In the genomic region with DNA sequence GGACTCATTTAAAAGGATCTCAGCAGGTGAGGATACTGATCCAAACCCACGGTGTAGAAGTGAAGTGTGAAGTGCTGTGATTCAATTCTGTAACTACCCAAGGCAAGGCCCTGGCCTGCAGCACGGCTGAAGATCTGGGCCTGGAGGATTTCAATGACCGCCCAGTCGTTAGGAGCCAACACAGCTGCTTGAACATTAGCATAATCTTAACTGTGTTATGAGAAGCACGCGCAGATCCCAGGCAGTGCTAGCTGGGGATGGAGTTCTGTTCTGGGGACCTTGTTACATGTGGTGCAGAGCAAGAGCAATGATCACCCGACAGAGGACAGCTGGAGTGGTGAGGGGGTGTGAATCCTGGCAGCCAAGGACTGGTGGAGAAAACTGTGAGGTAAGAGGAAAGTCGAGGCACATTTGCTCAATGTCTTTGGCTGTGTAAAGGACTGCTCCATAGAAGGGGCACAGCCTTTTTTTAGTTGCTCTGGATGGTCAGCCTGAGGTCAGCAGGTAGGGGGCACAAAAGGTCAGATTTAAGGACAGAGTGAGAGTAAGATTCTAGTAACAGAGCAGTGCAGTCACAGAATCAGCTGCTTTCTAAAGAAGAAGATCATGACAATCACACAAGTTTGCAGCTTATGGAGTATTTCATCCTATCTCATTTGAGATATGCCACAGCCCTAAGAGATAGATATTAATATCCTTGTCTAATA, we compare ENCODE assay signal across 26 cellular contexts.
DNase-seq lines count a peak whose midpoint lies in the region; ATAC-seq, FAIRE-seq and TF ChIP-seq lines count a peak whose summit lies in the region.
"Had no signal": no experiment of that assay in that cellular context is flagged by ENCODE, and none has a peak within 500 bp of the region (broad histone marks: within the 10 kb centered on the region; RNA-seq: fewer than 3 reads in every experiment).

No MANE protein-coding gene starts in this region.

- intact Hi-C loops in HepG2 (cut with micrococcal nuclease; ENCODE audit: unreplicated experiment) (no loop called here), right lobe of liver (cut with DNase I) (no loop called here)

- DNase-seq in HepG2 (ENCODE audit: low spot score) (no peak), right lobe of liver (no peak), endodermal cell (no peak), Karpas-422 (no peak)
- no peak for DNase-seq in activated CD4-positive, alpha-beta T cell treated with anti-CD3 and anti-CD28 coated beads, Interleukin-2, amount 50 U/mL, for 1 hour
- DNase-seq: activated naive CD4-positive, alpha-beta T cell treated with anti-CD3 and anti-CD28 coated beads, Interleukin-2, amount 10 ng/mL, durations not matched to agents 7 days and 5 days; activated T-cell treated with anti-CD3 and anti-CD28 coated beads, Interleukin-2, amount 50 U/mL, for 48 hours; aorta; EL; erythroblast; foreskin keratinocyte; hypothalamus; lower lobe of right lung; NCI-H1417 treated with DMSO at 0.1 percent for 48 hours; NCI-H526 treated with DMSO at 0.1 percent for 48 hours; sigmoid colon; stimulated activated CD8-positive, alpha-beta memory T cell treated with anti-CD3 and anti-CD28 coated beads, Interleukin-4, amount 100 ng/mL, for 48 hours; T1000; upper lobe of left lung had no signal

- H3K27ac ChIP-seq in HepG2 (ENCODE audit: extremely low read length, insufficient read depth, low read length) (no peak overlapping the region), right lobe of liver (no peak overlapping the region), endodermal cell (ENCODE audit: low read depth, low read length) (no peak overlapping the region), muscle layer of colon (ENCODE audit: low read depth, low read length) (peak overlapping the region; percentile 21), Karpas-422 (ENCODE audit: low read length) (no peak overlapping the region)
- H3K27ac ChIP-seq: BLaER1, foreskin keratinocyte, lower lobe of right lung, RWPE1, upper lobe of left lung had no signal

- H3K4me3 ChIP-seq in HepG2 (replicated peaks in 1 of 3; ENCODE audit: insufficient read depth in 1 of 3, low read depth in 2 of 3, low read length in 3 of 3): no peak overlapping the region
- H3K4me3 ChIP-seq in right lobe of liver: no peak overlapping the region
- no peak overlapping the region for H3K4me3 ChIP-seq in endodermal cell (ENCODE audit: low read length)
- no peak overlapping the region for H3K4me3 ChIP-seq in muscle layer of colon (ENCODE audit: low read depth in 1 of 2, low read length in 2 of 2)
- no peak overlapping the region for H3K4me3 ChIP-seq in Karpas-422 (ENCODE audit: low read length)
- H3K4me3 ChIP-seq: BLaER1, lower lobe of right lung, sigmoid colon, upper lobe of left lung had no signal

- FAIRE-seq in HepG2 (lab: Jason Lieb, UNC): no peak
- FAIRE-seq: H54 had no signal

- H3K36me3 Mint-ChIP-seq in endodermal cell (ENCODE audit: low read depth): no peaks in the 10 kb centered on the region

- H4K20me1 ChIP-seq in HepG2 (ENCODE audit: insufficient read depth, low read length) (no peaks in the 10 kb centered on the region), Karpas-422 (ENCODE audit: insufficient read depth, low read depth, low read length) (no peaks in the 10 kb centered on the region)
- H4K20me1 ChIP-seq: BLaER1 had no signal

- no peaks in the 10 kb centered on the region for H3K27me3 ChIP-seq in HepG2 (ENCODE audit: control insufficient read depth in 1 of 2, insufficient read depth in 2 of 2, low read length in 2 of 2)
- H3K27me3 ChIP-seq in right lobe of liver: no peaks in the 10 kb centered on the region
- H3K27me3 ChIP-seq in endodermal cell (ENCODE audit: control insufficient read depth, insufficient read depth, low read length, poor library complexity, severe bottlenecking): no peaks in the 10 kb centered on the region
- H3K27me3 ChIP-seq in muscle layer of colon (ENCODE audit: control insufficient read depth in 1 of 2, insufficient read depth in 2 of 2, low read length in 2 of 2): no peaks in the 10 kb centered on the region
- H3K27me3 ChIP-seq in Karpas-422 (ENCODE audit: low read length): no peaks in the 10 kb centered on the region
- H3K27me3 ChIP-seq: BLaER1, foreskin keratinocyte, sigmoid colon, upper lobe of left lung had no signal

- H3K4me3 Mint-ChIP-seq in endodermal cell: no peak overlapping the region
- H3K4me3 Mint-ChIP-seq: activated naive CD4-positive, alpha-beta T cell treated with anti-CD3 and anti-CD28 coated beads, Interleukin-2, amount 10 ng/mL, durations not matched to agents 7 days and 5 days had no signal

- WGBS in HepG2 (ENCODE audit: low lambda C conversion rate): 83% methylated on average over 8 of the region's 8 CpGs
- WGBS in right lobe of liver (ENCODE audit: insufficient coverage, low coverage, low lambda C conversion rate, missing lambda C conversion rate): 76% methylated on average over 8 of the region's 8 CpGs
- WGBS in endodermal cell (ENCODE audit: insufficient coverage in 1 of 2, insufficient read length in 1 of 2), 2 experiments: 89 to 95% methylated on average over 7 to 8 of the region's 8 CpGs

- H3K9me3 ChIP-seq in HepG2 (ENCODE audit: low read length): no peaks in the 10 kb centered on the region
- no peaks in the 10 kb centered on the region for H3K9me3 ChIP-seq in right lobe of liver
- H3K9me3 ChIP-seq in endodermal cell (ENCODE audit: control insufficient read depth, low read length): no peaks in the 10 kb centered on the region
- H3K9me3 ChIP-seq in muscle layer of colon (ENCODE audit: low read length): no peaks in the 10 kb centered on the region
- H3K9me3 ChIP-seq in Karpas-422 (ENCODE audit: low read length): no peaks in the 10 kb centered on the region
- H3K9me3 ChIP-seq: BLaER1, lower lobe of right lung, sigmoid colon, upper lobe of left lung had no signal

- peaks cover 54% of the 10 kb centered on the region for H3K4me1 ChIP-seq in HepG2 (ENCODE audit: insufficient read depth, low read length)
- no peaks in the 10 kb centered on the region for H3K4me1 ChIP-seq in right lobe of liver
- H3K4me1 ChIP-seq in endodermal cell (ENCODE audit: control insufficient read depth, insufficient read depth, low read length): peaks cover 2% of the 10 kb centered on the region
- H3K4me1 ChIP-seq in muscle layer of colon (ENCODE audit: insufficient read depth, low read length): peaks cover 18% of the 10 kb centered on the region
- peaks cover 11% of the 10 kb centered on the region for H3K4me1 ChIP-seq in Karpas-422 (ENCODE audit: low read length)
- H3K4me1 ChIP-seq: BLaER1, upper lobe of left lung had no signal

- CTCF ChIA-PET in HepG2 (lab: Yijun Ruan, JAX; ENCODE audit: low intra/inter-chr PET ratio, low total read pairs): no interaction called here

- no TSS peak for BruUV-seq in HepG2 (replicated peaks; lab: Mats Ljungman, UMichigan)

- H3K4me1 Mint-ChIP-seq in endodermal cell: peaks cover 31% of the 10 kb centered on the region
- H3K4me1 Mint-ChIP-seq: activated naive CD4-positive, alpha-beta T cell treated with anti-CD3 and anti-CD28 coated beads, Interleukin-2, amount 10 ng/mL, durations not matched to agents 7 days and 5 days had no signal

- H2AFZ ChIP-seq in HepG2 (ENCODE audit: low read length): no peak overlapping the region
- H2AFZ ChIP-seq in Karpas-422 (ENCODE audit: low read length): no peak overlapping the region

- no peak overlapping the region for H3K4me2 ChIP-seq in HepG2 (ENCODE audit: low read depth, low read length)
- no peak overlapping the region for H3K4me2 ChIP-seq in Karpas-422 (ENCODE audit: low read depth, low read length, poor library complexity, severe bottlenecking)
- H3K4me2 ChIP-seq: BLaER1 had no signal

- TF ChIP-seq RAD21 in HepG2 (CRISPR knock-in tag; IDR thresholded peaks at IDR 0.05): no peak

- POLR2A ChIA-PET in HepG2 (lab: Yijun Ruan, JAX): no interaction called here

- in situ Hi-C loops in HepG2 (cut with HindIII; ENCODE audit: extremely low pct_ligation_motif_present, low pct_unique_long_range_greater_than_20kb): no loop called here

- H3K9me3 Mint-ChIP-seq in endodermal cell: peaks cover under 1% of the 10 kb centered on the region
- H3K9me3 Mint-ChIP-seq: activated naive CD4-positive, alpha-beta T cell treated with anti-CD3 and anti-CD28 coated beads, Interleukin-2, amount 10 ng/mL, durations not matched to agents 7 days and 5 days had no signal

- ATAC-seq in HepG2: no peak
- no peak for ATAC-seq in right lobe of liver
- ATAC-seq in GM21737 (IDR thresholded peaks at IDR 0.05; ENCODE audit: unreplicated experiment): no peak
- ATAC-seq in HG02588 (IDR thresholded peaks at IDR 0.05; ENCODE audit: unreplicated experiment): no peak
- ATAC-seq: activated CD4-positive, CD25-positive, alpha-beta regulatory T cell treated with anti-CD3 and anti-CD28 coated beads, Interleukin-2, amount 50 U/mL, for 24 hours; foreskin keratinocyte had no signal

- H3K9ac ChIP-seq in HepG2 (ENCODE audit: insufficient read depth, low read depth, low read length) (no peak overlapping the region), endodermal cell (ENCODE audit: extremely low read depth, low read length, poor library complexity, severe bottlenecking) (no peak overlapping the region), muscle layer of colon (ENCODE audit: low read length) (no peak overlapping the region), Karpas-422 (ENCODE audit: low read length) (no peak overlapping the region)
- H3K9ac ChIP-seq: BLaER1 had no signal

- H3K27me3 Mint-ChIP-seq in endodermal cell (ENCODE audit: insufficient read depth): peaks cover 2% of the 10 kb centered on the region
- H3K27me3 Mint-ChIP-seq: activated naive CD4-positive, alpha-beta T cell treated with anti-CD3 and anti-CD28 coated beads, Interleukin-2, amount 10 ng/mL, durations not matched to agents 7 days and 5 days had no signal

- H3K36me3 ChIP-seq in HepG2 (replicated peaks in 1 of 2; ENCODE audit: control insufficient read depth in 1 of 2, insufficient read depth in 2 of 2, low read length in 2 of 2) (peaks cover 0 to 2% of the 10 kb centered on the region in 2 experiments; a peak in 1 of 5 replicates), right lobe of liver (no peaks in the 10 kb centered on the region), endodermal cell (ENCODE audit: control insufficient read depth, insufficient read depth, low read length) (peaks cover 10% of the 10 kb centered on the region), muscle layer of colon (ENCODE audit: insufficient read depth, low read length) (no peaks in the 10 kb centered on the region), Karpas-422 (ENCODE audit: insufficient read depth, low read length) (no peaks in the 10 kb centered on the region)
- H3K36me3 ChIP-seq: upper lobe of left lung had no signal

- H3K9me2 ChIP-seq in Karpas-422 (replicated peaks; ENCODE audit: insufficient read depth, low read length): no peaks in the 10 kb centered on the region

- H3K27ac Mint-ChIP-seq in endodermal cell: no peak overlapping the region
- H3K27ac Mint-ChIP-seq: activated naive CD4-positive, alpha-beta T cell treated with anti-CD3 and anti-CD28 coated beads, Interleukin-2, amount 10 ng/mL, durations not matched to agents 7 days and 5 days had no signal

- no peak for TF ChIP-seq POLR2A in HepG2 (IDR thresholded peaks at IDR 0.05; ENCODE audit: insufficient read depth in 1 of 2, low read depth in 2 of 2, low read length in 2 of 2)
- no peak for TF ChIP-seq POLR2A in right lobe of liver (IDR thresholded peaks at IDR 0.05)

- no peaks in the 10 kb centered on the region for H3K79me2 ChIP-seq in HepG2 (ENCODE audit: insufficient read depth, low read length)
- H3K79me2 ChIP-seq in Karpas-422 (ENCODE audit: low read length): no peaks in the 10 kb centered on the region

- 0 out of 2 replicates have a peak, but pooled peaks have one; percentile 9 for TF ChIP-seq CTCF in HepG2 (CRISPR knock-in tag; IDR thresholded peaks at IDR 0.05)
- TF ChIP-seq CTCF in right lobe of liver (IDR thresholded peaks at IDR 0.05): no peak
- peak; percentile 62 for TF ChIP-seq CTCF in endodermal cell (conservative IDR thresholded peaks at IDR 0.05)

- TF ChIP-seq EP300 in HepG2 (IDR thresholded peaks at IDR 0.05; ENCODE audit: low read depth in 2 of 2, low read length in 2 of 2): no peak
- TF ChIP-seq EP300 in HepG2 (CRISPR knock-in tag; IDR thresholded peaks at IDR 0.05; ENCODE audit: borderline replicate concordance): no peak

Comparison
In these comparisons a context has a peak if more than half of its experiments do, and no peak if none do; other contexts are left out.
1. CTCF ChIP-seq: peak in HepG2 (single experiment) and endodermal cell (single experiment); none in right lobe of liver (0 of 4).